In genomic region chr7:37284805-37285211, GRCh38 we compare ENCODE assay signal across 8 cellular contexts.
A peak's percentile ranks its signal among the peaks of the same experiment; 100 is the strongest.
DNase-seq lines count a peak whose midpoint lies in the region; ATAC-seq and TF ChIP-seq lines count a peak whose summit lies in the region.

No MANE protein-coding gene starts in this region.

- peak; percentile 79 for TF ChIP-seq CTCF in natural killer cell (IDR thresholded peaks at IDR 0.05)
- TF ChIP-seq CTCF in heart left ventricle (IDR thresholded peaks at IDR 0.05), result peak; percentile 62 to 87 (median 72)
- TF ChIP-seq CTCF in psoas muscle (IDR thresholded peaks at IDR 0.05), result peak; percentile 52

- H3K4me1 ChIP-seq in heart left ventricle, result peaks cover 7 to 72% (median 39%) of the 10 kb centered on the region in 12 donors
- H3K4me1 ChIP-seq in psoas muscle, result no peaks in the 10 kb centered on the region

- H3K36me3 ChIP-seq in heart left ventricle, result no peaks in the 10 kb centered on the region
- H3K36me3 ChIP-seq in psoas muscle (ENCODE audit: insufficient read depth in 1 of 2, low read depth in 1 of 2), result no peaks in the 10 kb centered on the region

- ATAC-seq in natural killer cell (peak in 1 of 3 donors; percentile 49), heart left ventricle (peak in 3 of 4 donors; percentile 18 to 60 (median 49)), psoas muscle (peak in 1 of 4 donors; percentile 40), HG03439 (IDR thresholded peaks at IDR 0.05; ENCODE audit: unreplicated experiment) (no peak), HG03095 (IDR thresholded peaks at IDR 0.05; ENCODE audit: unreplicated experiment) (no peak)
- ATAC-seq in natural killer cell treated with Interleukin-12 subunit alpha and Interleukin-12 subunit beta and Interleukin-15 and Interleukin-18, amount 100 ng/mL, for 72 hours, result no peak

- H3K27ac ChIP-seq in heart left ventricle, result peak overlapping the region in 2 of 12 donors; percentile 21 to 47
- no peak overlapping the region for H3K27ac ChIP-seq in psoas muscle

- H3K9me3 ChIP-seq in heart left ventricle, result no peaks in the 10 kb centered on the region
- no peaks in the 10 kb centered on the region for H3K9me3 ChIP-seq in psoas muscle

- no peak for TF ChIP-seq POLR2A in heart left ventricle (IDR thresholded peaks at IDR 0.05)

- DNase-seq in natural killer cell (no peak), NCI-H69 (lab: John Stamatoyannopoulos, UW) (peak; percentile 61), heart left ventricle (peak; percentile 38 to 68 (median 53)), psoas muscle (peak in 1 of 2 donors; percentile 39)
- no peak for DNase-seq in natural killer cell treated with Interleukin-12 subunit alpha and Interleukin-12 subunit beta and Interleukin-15 and Interleukin-18, amount 100 ng/mL, for 72 hours (ENCODE audit: low spot score)
- peak; percentile 25 for DNase-seq in activated effector memory CD4-positive, alpha-beta T cell treated with Interleukin-2 at 50 U/mL for 16 hours

- H3K36me3 Mint-ChIP-seq in natural killer cell, result no peaks in the 10 kb centered on the region
- no peaks in the 10 kb centered on the region for H3K36me3 Mint-ChIP-seq in natural killer cell treated with Interleukin-12 subunit alpha and Interleukin-12 subunit beta and Interleukin-15 and Interleukin-18, amount 100 ng/mL, for 72 hours

- H3K9me3 Mint-ChIP-seq in natural killer cell, result no peaks in the 10 kb centered on the region
- H3K9me3 Mint-ChIP-seq in natural killer cell treated with Interleukin-12 subunit alpha and Interleukin-12 subunit beta and Interleukin-15 and Interleukin-18, amount 100 ng/mL, for 72 hours, result no peaks in the 10 kb centered on the region

- H3K27me3 Mint-ChIP-seq in natural killer cell (ENCODE audit: low read depth in 2 of 2), result no peaks in the 10 kb centered on the region
- no peaks in the 10 kb centered on the region for H3K27me3 Mint-ChIP-seq in natural killer cell treated with Interleukin-12 subunit alpha and Interleukin-12 subunit beta and Interleukin-15 and Interleukin-18, amount 100 ng/mL, for 72 hours

- H3K27me3 ChIP-seq in heart left ventricle (no peaks in the 10 kb centered on the region), psoas muscle (ENCODE audit: insufficient read depth in 3 of 3, low read length in 2 of 3) (no peaks in the 10 kb centered on the region)

- peak overlapping the region in 1 of 2 donors; percentile 23 for H3K27ac Mint-ChIP-seq in natural killer cell
- H3K27ac Mint-ChIP-seq in natural killer cell treated with Interleukin-12 subunit alpha and Interleukin-12 subunit beta and Interleukin-15 and Interleukin-18, amount 100 ng/mL, for 72 hours, result no peak overlapping the region

- H3K4me3 Mint-ChIP-seq in natural killer cell, result no peak overlapping the region
- no peak overlapping the region for H3K4me3 Mint-ChIP-seq in natural killer cell treated with Interleukin-12 subunit alpha and Interleukin-12 subunit beta and Interleukin-15 and Interleukin-18, amount 100 ng/mL, for 72 hours

- 61 to 72% (median 69%) methylated on average over 6 of the region's 6 CpGs for WGBS in heart left ventricle, 4 donors
- 57 to 62% (median 58%) methylated on average over 6 of the region's 6 CpGs for WGBS in psoas muscle, 3 donors

- H3K4me1 Mint-ChIP-seq in natural killer cell, result peaks cover 58 to 64% of the 10 kb centered on the region in 2 donors
- peaks cover 10 to 46% of the 10 kb centered on the region in 2 donors for H3K4me1 Mint-ChIP-seq in natural killer cell treated with Interleukin-12 subunit alpha and Interleukin-12 subunit beta and Interleukin-15 and Interleukin-18, amount 100 ng/mL, for 72 hours (ENCODE audit: low read depth in 2 of 2)

- H3K4me3 ChIP-seq in heart left ventricle, result no peak overlapping the region
- no peak overlapping the region for H3K4me3 ChIP-seq in psoas muscle

- intact Hi-C loops in natural killer cell (cut with micrococcal nuclease) (loop anchor here (2.0 to 5.0 kb wide), 2 partner anchors 58 to 212 kb away; no protein-coding TSS in a partner anchor), heart left ventricle (cut with DNase I) (loop anchor here in 9 of 10 donors (2.0 to 10.0 kb wide), 10 partner anchors 57 to 217 kb away; partner anchors contain the start of gene ELMO1 (in 7 of the 9)), psoas muscle (cut with DNase I) (loop anchor here in 1 of 2 donors (10.0 kb wide), 1 partner anchor 160 kb away; the partner anchor contains the start of gene ELMO1)

Comparison
In these comparisons a context has a peak if more than half of its experiments do, and no peak if none do; other contexts are left out.
1. ATAC-seq: peak in heart left ventricle (3 of 4); none in natural killer cell treated with Interleukin-12 subunit alpha and Interleukin-12 subunit beta and Interleukin-15 and Interleukin-18, amount 100 ng/mL, for 72 hours (0 of 2), HG03439 (single experiment) and HG03095 (single experiment).
2. DNase-seq: peak in NCI-H69 (single experiment), activated effector memory CD4-positive, alpha-beta T cell treated with Interleukin-2 at 50 U/mL for 16 hours (single experiment) and heart left ventricle (5 of 5); none in natural killer cell (single experiment) and natural killer cell treated with Interleukin-12 subunit alpha and Interleukin-12 subunit beta and Interleukin-15 and Interleukin-18, amount 100 ng/mL, for 72 hours (single experiment).
3. Peak in every context shown above with its lines, with median percentiles within 50 percentile points of each other: CTCF ChIP-seq.